In the genomic region with DNA sequence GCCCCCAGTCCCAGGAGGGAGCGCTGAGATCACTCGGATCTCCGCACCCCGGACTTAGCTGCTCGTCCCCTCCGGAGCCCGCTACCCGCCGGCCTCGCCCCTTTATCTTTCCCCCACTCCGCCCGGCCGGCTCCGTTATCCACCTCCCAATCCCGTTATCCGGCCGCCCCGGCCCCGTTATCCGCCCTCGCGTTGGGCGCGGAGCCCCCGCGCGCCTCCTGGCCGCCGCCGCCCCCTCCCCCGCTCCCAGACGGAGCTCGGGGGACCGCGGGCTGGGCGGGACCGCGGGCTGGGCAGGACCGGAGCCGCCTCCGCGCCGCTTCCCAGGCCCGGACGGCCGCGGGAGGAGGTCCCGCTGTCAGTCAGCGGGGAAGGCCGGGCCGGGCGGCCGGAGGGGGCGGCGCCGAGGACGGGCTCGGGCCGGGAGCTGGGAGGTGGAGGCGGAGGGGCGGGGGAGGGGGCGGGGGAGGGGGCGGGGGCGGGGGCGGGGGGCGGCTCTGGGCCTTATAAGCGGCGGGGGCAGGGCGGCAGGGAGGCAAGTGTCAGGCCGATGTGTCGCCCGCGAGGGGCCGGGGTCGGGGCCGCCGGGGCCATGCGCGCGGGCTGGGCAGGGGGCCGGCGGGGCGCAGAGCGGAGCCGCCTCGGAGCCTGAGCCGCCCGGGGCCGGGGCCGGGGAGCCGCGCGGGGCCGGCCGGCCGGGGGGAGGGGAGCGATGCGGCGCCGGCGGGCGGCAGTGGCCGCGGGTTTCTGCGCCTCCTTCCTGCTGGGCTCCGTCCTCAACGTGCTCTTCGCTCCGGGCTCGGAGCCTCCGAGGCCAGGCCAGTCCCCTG, we compare ENCODE assay signal across 8 cellular contexts. TPM values are rescaled to one million over a fixed set of nuclear protein-coding genes. Genes with fewer than 3 reads are reported as not detected.
DNase-seq lines count a peak whose midpoint lies in the region; ATAC-seq, FAIRE-seq and TF ChIP-seq lines count a peak whose summit lies in the region.

A gene with protein sequence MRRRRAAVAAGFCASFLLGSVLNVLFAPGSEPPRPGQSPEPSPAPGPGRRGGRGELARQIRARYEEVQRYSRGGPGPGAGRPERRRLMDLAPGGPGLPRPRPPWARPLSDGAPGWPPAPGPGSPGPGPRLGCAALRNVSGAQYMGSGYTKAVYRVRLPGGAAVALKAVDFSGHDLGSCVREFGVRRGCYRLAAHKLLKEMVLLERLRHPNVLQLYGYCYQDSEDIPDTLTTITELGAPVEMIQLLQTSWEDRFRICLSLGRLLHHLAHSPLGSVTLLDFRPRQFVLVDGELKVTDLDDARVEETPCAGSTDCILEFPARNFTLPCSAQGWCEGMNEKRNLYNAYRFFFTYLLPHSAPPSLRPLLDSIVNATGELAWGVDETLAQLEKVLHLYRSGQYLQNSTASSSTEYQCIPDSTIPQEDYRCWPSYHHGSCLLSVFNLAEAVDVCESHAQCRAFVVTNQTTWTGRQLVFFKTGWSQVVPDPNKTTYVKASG (plus strand): TSS at position 534 of the 830 bp plus-strand sequence. CDS start 179 bp downstream, at position 713.

- peak within 1 kb of the TSS; percentile 90 to 94 for H3K9ac ChIP-seq in colonic mucosa (ENCODE audit: low read depth in 2 of 2, low read length in 2 of 2)

- ATAC-seq in GM18502 (IDR thresholded peaks at IDR 0.05; ENCODE audit: poor library complexity, unreplicated experiment) (peak; percentile 71), HG03354 (IDR thresholded peaks at IDR 0.05; ENCODE audit: poor library complexity, severe bottlenecking, unreplicated experiment) (peak; percentile 54), SK-N-SH treated with all-trans-retinoic acid at 6 μM for 48 hours (peak; percentile 82)

- H3K27ac ChIP-seq in colonic mucosa, result peak within 1 kb of the TSS; percentile 83
- peak within 1 kb of the TSS in 1 of 2 donors; percentile 87 for H3K27ac ChIP-seq in small intestine (ENCODE audit: low read depth in 1 of 2, low read length in 1 of 2)

- TF ChIP-seq CTCF in AG09319 (IDR thresholded peaks at IDR 0.05; ENCODE audit: low read depth, low read length) (no peak), colonic mucosa (IDR thresholded peaks at IDR 0.05) (no peak), kidney epithelial cell (IDR thresholded peaks at IDR 0.05; ENCODE audit: insufficient read depth, low read length, poor library complexity, severe bottlenecking) (no peak)

- DNase-seq in AG09319 (ENCODE audit: extremely low read depth, low read depth), result peak; percentile 54
- DNase-seq in colonic mucosa, result peak; percentile 83
- DNase-seq in kidney epithelial cell (ENCODE audit: low read depth), result no peak
- DNase-seq in small intestine, result no peak
- no peak for DNase-seq in NAMALWA (ENCODE audit: low spot score)

- peak within 1 kb of the TSS; percentile 49 for H3K4me3 ChIP-seq in colonic mucosa
- H3K4me3 ChIP-seq in kidney epithelial cell (ENCODE audit: low read depth, low read length), result peak within 1 kb of the TSS; percentile 58
- peak within 1 kb of the TSS; percentile 61 to 63 for H3K4me3 ChIP-seq in small intestine (ENCODE audit: low read depth in 1 of 2, low read length in 2 of 2)

- H3K36me3 ChIP-seq in colonic mucosa (no peaks in the 10 kb centered on the region), kidney epithelial cell (ENCODE audit: control insufficient read depth, insufficient read depth, low read length) (no peaks in the 10 kb centered on the region), small intestine (ENCODE audit: control insufficient read depth in 2 of 2, insufficient read depth in 2 of 2, low read length in 2 of 2) (no peaks in the 10 kb centered on the region)

- H3K9me3 ChIP-seq in colonic mucosa, result no peaks in the 10 kb centered on the region
- no peaks in the 10 kb centered on the region for H3K9me3 ChIP-seq in small intestine (ENCODE audit: control insufficient read depth, low read depth)

- FAIRE-seq in small intestine (lab: Jason Lieb, UNC), result no peak

- H3K27me3 ChIP-seq in colonic mucosa, result no peaks in the 10 kb centered on the region
- peaks cover 4% of the 10 kb centered on the region for H3K27me3 ChIP-seq in kidney epithelial cell (ENCODE audit: control insufficient read depth, insufficient read depth, low read length)
- no peaks in the 10 kb centered on the region for H3K27me3 ChIP-seq in small intestine (ENCODE audit: control insufficient read depth in 2 of 2, insufficient read depth in 2 of 2, low read length in 2 of 2)

- H3K4me1 ChIP-seq in colonic mucosa (no peaks in the 10 kb centered on the region), small intestine (ENCODE audit: control insufficient read depth in 2 of 2, insufficient read depth in 1 of 2, low read depth in 1 of 2, low read length in 1 of 2) (no peaks in the 10 kb centered on the region)

- intact Hi-C loops in colonic mucosa (cut with DNase I), result loop anchor here (10.0 kb wide), 1 partner anchor 83 kb away; no protein-coding TSS in a partner anchor

- 0 to 2% (median 1%) methylated on average over 51 to 105 of the region's 111 CpGs for WGBS in small intestine, 3 donors

TF ChIP-seq in SK-N-SH treated with all-trans-retinoic acid at 6 μM for 48 hours, 23 proteins besides CTCF, POLR2A, EP300 and RAD21:
- TF ChIP-seq PATZ1 (CRISPR knock-in tag; IDR thresholded peaks at IDR 0.05; ENCODE audit: borderline replicate concordance) (peak; percentile 6; the same call in 1 of the 2 replicates), BACH2 (CRISPR knock-in tag; IDR thresholded peaks at IDR 0.05; ENCODE audit: borderline replicate concordance) (no peak), ZNF70 (CRISPR knock-in tag; IDR thresholded peaks at IDR 0.05) (0 out of 2 replicates have a peak, but pooled peaks have one; percentile 38), TOX (CRISPR knock-in tag; IDR thresholded peaks at IDR 0.05; ENCODE audit: borderline replicate concordance) (no peak)
- TF ChIP-seq, protein P1, sequence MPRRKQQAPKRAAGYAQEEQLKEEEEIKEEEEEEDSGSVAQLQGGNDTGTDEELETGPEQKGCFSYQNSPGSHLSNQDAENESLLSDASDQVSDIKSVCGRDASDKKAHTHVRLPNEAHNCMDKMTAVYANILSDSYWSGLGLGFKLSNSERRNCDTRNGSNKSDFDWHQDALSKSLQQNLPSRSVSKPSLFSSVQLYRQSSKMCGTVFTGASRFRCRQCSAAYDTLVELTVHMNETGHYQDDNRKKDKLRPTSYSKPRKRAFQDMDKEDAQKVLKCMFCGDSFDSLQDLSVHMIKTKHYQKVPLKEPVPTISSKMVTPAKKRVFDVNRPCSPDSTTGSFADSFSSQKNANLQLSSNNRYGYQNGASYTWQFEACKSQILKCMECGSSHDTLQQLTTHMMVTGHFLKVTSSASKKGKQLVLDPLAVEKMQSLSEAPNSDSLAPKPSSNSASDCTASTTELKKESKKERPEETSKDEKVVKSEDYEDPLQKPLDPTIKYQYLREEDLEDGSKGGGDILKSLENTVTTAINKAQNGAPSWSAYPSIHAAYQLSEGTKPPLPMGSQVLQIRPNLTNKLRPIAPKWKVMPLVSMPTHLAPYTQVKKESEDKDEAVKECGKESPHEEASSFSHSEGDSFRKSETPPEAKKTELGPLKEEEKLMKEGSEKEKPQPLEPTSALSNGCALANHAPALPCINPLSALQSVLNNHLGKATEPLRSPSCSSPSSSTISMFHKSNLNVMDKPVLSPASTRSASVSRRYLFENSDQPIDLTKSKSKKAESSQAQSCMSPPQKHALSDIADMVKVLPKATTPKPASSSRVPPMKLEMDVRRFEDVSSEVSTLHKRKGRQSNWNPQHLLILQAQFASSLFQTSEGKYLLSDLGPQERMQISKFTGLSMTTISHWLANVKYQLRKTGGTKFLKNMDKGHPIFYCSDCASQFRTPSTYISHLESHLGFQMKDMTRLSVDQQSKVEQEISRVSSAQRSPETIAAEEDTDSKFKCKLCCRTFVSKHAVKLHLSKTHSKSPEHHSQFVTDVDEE (CRISPR knock-in tag; IDR thresholded peaks at IDR 0.05), result peak; percentile 59; the same call in 1 of the 2 replicates

RNA-seq across cellular contexts. Expression of the gene that starts here (rescaled TPM):
- total RNA-seq in colonic mucosa (100 to 1,000 TPM in 1 of 2 donors, 10 to 100 TPM in 1; 61.3 to 125 TPM), kidney epithelial cell (6.6 and 8.5 TPM in 2 replicates)
- polyA plus RNA-seq in small intestine, result 100 to 1,000 TPM in 1 of 3 donors, 10 to 100 TPM in 1, 1 to 10 TPM in 1; 7.8 to 129 (median 13.8) TPM

Comparison
In these comparisons a context has a peak if more than half of its experiments do, and no peak if none do; other contexts are left out.
1. DNase-seq: peak in AG09319 (single experiment) and colonic mucosa (single experiment); none in kidney epithelial cell (single experiment), small intestine (single experiment) and NAMALWA (single experiment).
2. Peak in every context shown above with its lines, with median percentiles within 50 percentile points of each other: ATAC-seq and H3K4me3 ChIP-seq.